Comparison of ENCODE assay signal across 8 cellular contexts in genomic region chr2:113756088-113757058, GRCh38. TPM values are rescaled to one million over a fixed set of nuclear protein-coding genes. Genes with fewer than 3 reads are reported as not detected.
DNase-seq lines count a peak whose midpoint lies in the region; ATAC-seq and TF ChIP-seq lines count a peak whose summit lies in the region.

A gene with protein sequence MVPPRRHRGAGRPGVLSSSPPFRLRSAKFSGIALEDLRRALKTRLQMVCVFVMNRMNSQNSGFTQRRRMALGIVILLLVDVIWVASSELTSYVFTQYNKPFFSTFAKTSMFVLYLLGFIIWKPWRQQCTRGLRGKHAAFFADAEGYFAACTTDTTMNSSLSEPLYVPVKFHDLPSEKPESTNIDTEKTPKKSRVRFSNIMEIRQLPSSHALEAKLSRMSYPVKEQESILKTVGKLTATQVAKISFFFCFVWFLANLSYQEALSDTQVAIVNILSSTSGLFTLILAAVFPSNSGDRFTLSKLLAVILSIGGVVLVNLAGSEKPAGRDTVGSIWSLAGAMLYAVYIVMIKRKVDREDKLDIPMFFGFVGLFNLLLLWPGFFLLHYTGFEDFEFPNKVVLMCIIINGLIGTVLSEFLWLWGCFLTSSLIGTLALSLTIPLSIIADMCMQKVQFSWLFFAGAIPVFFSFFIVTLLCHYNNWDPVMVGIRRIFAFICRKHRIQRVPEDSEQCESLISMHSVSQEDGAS (minus strand): TSS chr2:113756642. CDS start chr2:113756409, 233 bp downstream.

- H3K36me3 ChIP-seq in heart right ventricle, result peaks cover 0 to 28% (median 0%) of the 10 kb centered on the region in 9 donors
- peaks cover 12% of the 10 kb centered on the region for H3K36me3 ChIP-seq in upper lobe of right lung

- H3K27ac ChIP-seq in heart right ventricle (peak within 1 kb of the TSS; percentile 86 to 97 (median 93)), upper lobe of right lung (peak within 1 kb of the TSS; percentile 90)

- peak within 1 kb of the TSS; percentile 65 to 96 (median 84) for H3K4me3 ChIP-seq in heart right ventricle
- H3K4me3 ChIP-seq in upper lobe of right lung, result peak within 1 kb of the TSS; percentile 98

- no peaks in the 10 kb centered on the region for H3K9me3 Mint-ChIP-seq in progenitor cell of endocrine pancreas (ENCODE audit: low read depth)

- ATAC-seq in GM18498 (IDR thresholded peaks at IDR 0.05; ENCODE audit: unreplicated experiment), result peak; percentile 93
- peak; percentile 89 for ATAC-seq in HG02885 (IDR thresholded peaks at IDR 0.05; ENCODE audit: poor library complexity, unreplicated experiment)
- ATAC-seq in heart right ventricle, result peak; percentile 97 to 99 (median 98)
- peak; percentile 99 for ATAC-seq in upper lobe of right lung

- peaks cover 13% of the 10 kb centered on the region for H3K4me1 Mint-ChIP-seq in progenitor cell of endocrine pancreas (ENCODE audit: low read depth)

- WGBS in heart right ventricle, 2 donors, result 0 to 1% methylated on average over 98 to 99 of the region's 99 CpGs

- H3K9me3 ChIP-seq in heart right ventricle (no peaks in the 10 kb centered on the region), upper lobe of right lung (no peaks in the 10 kb centered on the region)

- no peak for TF ChIP-seq CTCF in heart right ventricle (IDR thresholded peaks at IDR 0.05)
- TF ChIP-seq CTCF in progenitor cell of endocrine pancreas (IDR thresholded peaks at IDR 0.05; ENCODE audit: unreplicated experiment), result no peak
- TF ChIP-seq CTCF in upper lobe of right lung (IDR thresholded peaks at IDR 0.05), result no peak

- intact Hi-C loops in T-helper 1 cell treated with Interleukin-12 subunit alpha and Interleukin-12 subunit beta and Interleukin-4 antibody, amounts not matched to agents 30 ng/mL and 1 ng/mL, for 36 hours (cut with micrococcal nuclease), result loop anchor here (1.0 to 10.0 kb wide), 8 partner anchors 36 to 1112 kb away; partner anchors contain the start of gene SLC20A1
- intact Hi-C loops in heart right ventricle (cut with DNase I) (loop anchor here in 8 of 10 donors (2.0 to 10.0 kb wide), 6 partner anchors 131 to 198 kb away; partner anchors contain the start of gene ACTR3 (in 4 of the 8)), upper lobe of right lung (cut with DNase I) (no loop called here)

- H3K27me3 ChIP-seq in heart right ventricle, result no peaks in the 10 kb centered on the region
- no peaks in the 10 kb centered on the region for H3K27me3 ChIP-seq in upper lobe of right lung

- H3K27ac Mint-ChIP-seq in progenitor cell of endocrine pancreas, result peak within 1 kb of the TSS; percentile 100

- peaks cover 2% of the 10 kb centered on the region for H3K36me3 Mint-ChIP-seq in progenitor cell of endocrine pancreas (ENCODE audit: insufficient read depth)

- peak; percentile 45 for DNase-seq in NCI-H1694 (lab: John Stamatoyannopoulos, UW)
- peak; percentile 76 for DNase-seq in amniotic epithelial cell (ENCODE audit: low read depth)
- DNase-seq in heart right ventricle, result peak; percentile 91 to 95
- DNase-seq in progenitor cell of endocrine pancreas (ENCODE audit: low spot score, unreplicated experiment), result peak; percentile 94
- peak; percentile 97 for DNase-seq in upper lobe of right lung

- H3K4me3 Mint-ChIP-seq in progenitor cell of endocrine pancreas (ENCODE audit: low read depth), result peak within 1 kb of the TSS; percentile 100

- peaks cover 5% of the 10 kb centered on the region for H3K27me3 Mint-ChIP-seq in progenitor cell of endocrine pancreas

- H3K4me1 ChIP-seq in heart right ventricle, result peaks cover 0 to 48% (median 24%) of the 10 kb centered on the region in 9 donors
- peaks cover 19% of the 10 kb centered on the region for H3K4me1 ChIP-seq in upper lobe of right lung

RNA-seq across cellular contexts. Expression of the gene that starts here (rescaled TPM):
- total RNA-seq in T-helper 1 cell treated with Interleukin-12 subunit alpha and Interleukin-12 subunit beta and Interleukin-4 antibody, amounts not matched to agents 30 ng/mL and 1 ng/mL, for 36 hours, result 19.1 and 20.5 TPM in 2 replicates
- 10 to 100 TPM; 52.9 to 67.1 (median 59.2) TPM for total RNA-seq in heart right ventricle
- polyA plus RNA-seq in heart right ventricle, result 10 to 100 TPM; 18.3 to 21.0 TPM
- 52.0 and 56.7 TPM in 2 replicates for total RNA-seq in progenitor cell of endocrine pancreas
- total RNA-seq in upper lobe of right lung, result 76.0 TPM

Comparison
In these comparisons a context has a peak if more than half of its experiments do, and no peak if none do; other contexts are left out.
1. Peak in every context shown above with its lines: DNase-seq, ATAC-seq, H3K4me3 ChIP-seq and H3K27ac ChIP-seq.
2. DNase-seq: peak in every context shown above with its lines; median percentile 97 in upper lobe of right lung; 94 in progenitor cell of endocrine pancreas; 93 in heart right ventricle; 76 in amniotic epithelial cell; 45 in NCI-H1694.